23 cellular contexts compared by ENCODE assay signal in genomic region chr12:128660532-128661215, GRCh38.
"Had no signal": no experiment of that assay in that cellular context is flagged by ENCODE, and none has a peak within 500 bp of the region (broad histone marks: within the 10 kb centered on the region; RNA-seq: fewer than 3 reads in every experiment).

No MANE protein-coding gene starts in this region.

- H3K36me3 Mint-ChIP-seq: immature natural killer cell, naive B cell had no signal

- H3K4me3 Mint-ChIP-seq: immature natural killer cell, naive B cell, neural crest cell had no signal

- H3K4me1 Mint-ChIP-seq: immature natural killer cell, naive B cell, neural crest cell had no signal

- H3K4me3 ChIP-seq: dorsolateral prefrontal cortex, heart right ventricle, left ventricle myocardium inferior, lung, ovary, right atrium auricular region, sigmoid colon, skin epidermis, stomach, thoracic aorta, transverse colon had no signal

- H3K9me3 Mint-ChIP-seq: immature natural killer cell had no signal

- H3K27ac Mint-ChIP-seq: naive B cell had no signal

- DNase-seq: cortex of kidney; effector CD8-positive, alpha-beta T cell; foreskin melanocyte; heart right ventricle; immature natural killer cell; kidney; left cardiac atrium; left ventricle myocardium inferior; mesendoderm; naive B cell; nucleus accumbens; ovary; sigmoid colon; stimulated activated CD4-positive, alpha-beta T cell treated with anti-CD3 and anti-CD28 coated beads, Interleukin-12 subunit alpha, Interleukin-12 subunit beta, amount 100 ng/mL, for 4 hours; stimulated activated naive CD4-positive, alpha-beta T cell; stomach; transverse colon had no signal

- H3K4me1 ChIP-seq: heart right ventricle, left ventricle myocardium inferior, right atrium auricular region, sigmoid colon, stomach, transverse colon had no signal

- H3K9me3 ChIP-seq: ovary, right atrium auricular region, sigmoid colon, thoracic aorta, transverse colon had no signal

- H3K27me3 ChIP-seq: dorsolateral prefrontal cortex, ovary, right atrium auricular region, sigmoid colon, stomach, transverse colon had no signal

- H3K36me3 ChIP-seq: heart right ventricle, left ventricle myocardium inferior, ovary, right atrium auricular region, sigmoid colon, stomach, thoracic aorta, transverse colon had no signal

- H3K27ac ChIP-seq: dorsolateral prefrontal cortex, heart right ventricle, left ventricle myocardium inferior, ovary, right atrium auricular region, sigmoid colon, skin epidermis, stomach, thoracic aorta, transverse colon had no signal
